In the genomic region with DNA sequence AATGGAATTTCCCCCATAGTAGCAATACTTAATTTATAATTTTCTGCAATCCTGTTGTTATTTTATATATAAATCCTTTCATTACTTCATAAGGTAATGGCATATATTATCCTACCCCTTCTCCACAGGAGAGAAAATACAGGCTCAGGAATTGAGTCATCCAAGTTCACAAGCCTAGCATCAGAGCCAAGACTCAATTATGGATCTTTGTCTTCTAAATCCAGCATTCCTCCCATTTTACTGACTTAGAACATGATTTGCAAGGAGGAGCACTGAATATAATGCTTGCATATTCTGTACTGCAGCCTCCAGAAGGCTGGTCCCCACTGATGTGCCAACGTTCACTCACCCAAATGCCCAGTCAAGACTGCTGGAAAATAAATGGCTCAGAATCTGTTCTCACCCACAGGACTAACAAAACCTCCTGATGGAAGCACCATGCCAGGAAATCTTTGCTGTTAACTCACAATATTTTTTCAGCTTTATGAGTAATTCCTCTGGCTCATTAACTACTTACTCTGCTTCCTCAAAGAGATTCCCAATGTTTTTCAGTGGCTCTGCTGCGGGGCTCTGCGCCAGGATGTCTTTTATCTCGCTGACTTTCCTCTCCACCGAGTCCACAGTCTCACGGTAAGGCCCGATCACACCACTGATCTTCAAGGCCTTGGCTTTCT, we compare ENCODE assay signal across 11 cellular contexts. TPM values are rescaled to one million over a fixed set of nuclear protein-coding genes. Genes with fewer than 3 reads are reported as not detected.
DNase-seq lines count a peak whose midpoint lies in the region; ATAC-seq lines count a peak whose summit lies in the region.
"Had no signal": no experiment of that assay in that cellular context is flagged by ENCODE, and none has a peak within 500 bp of the region (broad histone marks: within the 10 kb centered on the region; RNA-seq: fewer than 3 reads in every experiment).

No MANE protein-coding gene starts in this region.

- DNase-seq in Right ventricle myocardium inferior (ENCODE audit: missing footprints), result peak; percentile 80
- no peak for DNase-seq in cardiac septum (ENCODE audit: low spot score)
- DNase-seq in fibroblast of peridontal ligament (ENCODE audit: extremely low read depth), result peak; percentile 94
- DNase-seq in occipital lobe (lab: John Stamatoyannopoulos, UW), result peak; percentile 62
- DNase-seq in NCI-H1105 treated with DMSO at 0.1 percent for 48 hours (lab: John Stamatoyannopoulos, UW), result no peak
- DNase-seq in NCI-H2196 treated with DMSO at 0.1 percent for 48 hours (lab: John Stamatoyannopoulos, UW; ENCODE audit: unreplicated experiment), result no peak
- no peak for DNase-seq in effector CD4-positive, alpha-beta T cell
- DNase-seq: natural killer cell, NCI-H2081 treated with DMSO at 0.1 percent for 48 hours had no signal

- ATAC-seq in Right ventricle myocardium inferior, result peak; percentile 56
- ATAC-seq in GM21515 (IDR thresholded peaks at IDR 0.05; ENCODE audit: unreplicated experiment), result no peak
- ATAC-seq: A549, natural killer cell had no signal

- intact Hi-C loops in Right ventricle myocardium inferior (cut with DNase I), result loop anchor here (2.0 kb wide), 1 partner anchor 79 kb away; no protein-coding TSS in a partner anchor
- intact Hi-C loops in cardiac septum (cut with DNase I), result loop anchor here (5.0 to 10.0 kb wide), 2 partner anchors 63 to 205 kb away; a partner anchor contains a TSS

RNA-seq across cellular contexts. Expression of a gene that starts 48.6 kb away (rescaled TPM):
- total RNA-seq in Right ventricle myocardium inferior, result 288 TPM
- 299 TPM for total RNA-seq in cardiac septum
- total RNA-seq in occipital lobe, result 70.5 TPM

Comparison
In these comparisons a context has a peak if more than half of its experiments do, and no peak if none do; other contexts are left out.
1. DNase-seq: peak in Right ventricle myocardium inferior (single experiment), fibroblast of peridontal ligament (single experiment) and occipital lobe (single experiment); none in cardiac septum (single experiment), NCI-H1105 treated with DMSO at 0.1 percent for 48 hours (single experiment), NCI-H2196 treated with DMSO at 0.1 percent for 48 hours (single experiment) and effector CD4-positive, alpha-beta T cell (single experiment).